Comparison of ENCODE assay signal across 19 cellular contexts in genomic region chr1:189628857-189629256, GRCh38.
"Had no signal": no experiment of that assay in that cellular context is flagged by ENCODE, and none has a peak within 500 bp of the region (broad histone marks: within the 10 kb centered on the region; RNA-seq: fewer than 3 reads in every experiment).

No MANE protein-coding gene starts in this region.

- H3K4me1 ChIP-seq: body of pancreas, thyroid gland had no signal

- H3K27me3 ChIP-seq: body of pancreas, dorsolateral prefrontal cortex, thyroid gland had no signal

- H3K4me3 ChIP-seq: body of pancreas, dorsolateral prefrontal cortex, thyroid gland had no signal

- DNase-seq: activated B cell treated with CpG ODN at 0.5 μM for 24 hours; activated CD4-positive, alpha-beta memory T cell treated with anti-CD3 and anti-CD28 coated beads for 36 hours; activated CD4-positive, alpha-beta T cell treated with anti-CD3 and anti-CD28 coated beads for 4 hours; activated naive CD4-positive, alpha-beta T cell treated with Interleukin-2 at 50 U/mL for 16 hours; activated naive CD8-positive, alpha-beta T cell treated with anti-CD3 and anti-CD28 coated beads, Interleukin-2, amount 10 ng/mL, durations not matched to agents 7 days and 5 days; amygdala; body of pancreas; caudate nucleus; dorsolateral prefrontal cortex; erythroblast; foreskin melanocyte; glutamatergic neuron; hypothalamus; stimulated activated CD4-positive, alpha-beta T cell treated with anti-CD3 and anti-CD28 coated beads, Interleukin-12 subunit alpha, Interleukin-12 subunit beta, amount 100 ng/mL, for 4 hours; stimulated activated CD4-positive, alpha-beta T cell treated with anti-CD3 and anti-CD28 coated beads, Interleukin-1b, Interleukin-23, amount 100 ng/mL, for 48 hours; stimulated activated CD8-positive, alpha-beta memory T cell treated with anti-CD3 and anti-CD28 coated beads, Interleukin-4, amount 100 ng/mL, for 48 hours; stimulated activated naive CD4-positive, alpha-beta T cell; thyroid gland had no signal

- H3K9me3 ChIP-seq: body of pancreas, thyroid gland had no signal

- H3K36me3 ChIP-seq: thyroid gland had no signal

- FAIRE-seq: urothelium cell line had no signal

- H3K27ac ChIP-seq: body of pancreas, dorsolateral prefrontal cortex, thyroid gland had no signal
